ENCODE assay signal across 22 cellular contexts in genomic region chr15:31208804-31209203, GRCh38.
A peak's percentile ranks its signal among the peaks of the same experiment; 100 is the strongest.
DNase-seq lines count a peak whose midpoint lies in the region; ATAC-seq and TF ChIP-seq lines count a peak whose summit lies in the region.
"Had no signal": no experiment of that assay in that cellular context is flagged by ENCODE, and none has a peak within 500 bp of the region (broad histone marks: within the 10 kb centered on the region; RNA-seq: fewer than 3 reads in every experiment).

No MANE protein-coding gene starts in this region.

- TF ChIP-seq POLR2A in spleen (IDR thresholded peaks at IDR 0.05), result no peak

- no peaks in the 10 kb centered on the region for H3K36me3 ChIP-seq in mucosa of descending colon (ENCODE audit: low read depth)
- H3K36me3 ChIP-seq in spleen, result no peaks in the 10 kb centered on the region
- H3K36me3 ChIP-seq: BE2C; BLaER1 treated with 17β-estradiol and CSF1 and Interleukin-3, amounts not matched to agents 10 nM and 100 nM; HAP-1 had no signal

- no peaks in the 10 kb centered on the region for H3K27me3 ChIP-seq in spleen (replicated peaks in 1 of 7)
- H3K27me3 ChIP-seq: BE2C; BLaER1 treated with 17β-estradiol and CSF1 and Interleukin-3, amounts not matched to agents 10 nM and 100 nM had no signal

- peaks cover 16 to 29% (median 21%) of the 10 kb centered on the region in 3 donors for H3K4me1 Mint-ChIP-seq in T-cell

- ATAC-seq in T-cell (replicated peaks in 1 of 4) (no peak), mucosa of descending colon (peak; percentile 60)
- ATAC-seq: A549 had no signal

- intact Hi-C loops in mucosa of descending colon (cut with DNase I, micrococcal nuclease), result loop anchor here in 1 of 2 donors (10.0 kb wide), 1 partner anchor 276 kb away; no protein-coding TSS in a partner anchor
- intact Hi-C loops in spleen (cut with DNase I; ENCODE audit: low total_unique reads), result no loop called here

- no peaks in the 10 kb centered on the region for H3K27me3 Mint-ChIP-seq in T-cell
- H3K27me3 Mint-ChIP-seq: CD4-positive, alpha-beta T cell; CD8-positive, alpha-beta memory T cell had no signal

- peak overlapping the region; percentile 43 to 58 for H3K27ac Mint-ChIP-seq in T-cell
- H3K27ac Mint-ChIP-seq: CD14-positive monocyte; CD4-positive, alpha-beta T cell; HFFc6 had no signal

- TF ChIP-seq CTCF in mucosa of descending colon (IDR thresholded peaks at IDR 0.05) (no peak), spleen (IDR thresholded peaks at IDR 0.05 in 8 of 11, conservative IDR thresholded peaks at IDR 0.05 in 3 of 11) (no peak)

- WGBS in spleen, 5 donors, result 75 to 90% (median 81%) methylated on average over 4 of the region's 4 CpGs

- H3K4me1 ChIP-seq in mucosa of descending colon (ENCODE audit: low read depth), result no peaks in the 10 kb centered on the region
- peaks cover 0 to 23% (median 7%) of the 10 kb centered on the region in 6 donors for H3K4me1 ChIP-seq in spleen
- H3K4me1 ChIP-seq: A549 had no signal

- H3K9me3 Mint-ChIP-seq in T-cell, result no peaks in the 10 kb centered on the region
- H3K9me3 Mint-ChIP-seq: CD4-positive, alpha-beta T cell; CD8-positive, alpha-beta memory T cell had no signal

- H3K4me3 ChIP-seq in mucosa of descending colon (no peak overlapping the region), spleen (no peak overlapping the region)
- H3K4me3 ChIP-seq: A549; BLaER1 treated with 17β-estradiol and CSF1 and Interleukin-3, amounts not matched to agents 10 nM and 100 nM; HAP-1 had no signal

- no peak overlapping the region for H3K4me3 Mint-ChIP-seq in T-cell
- H3K4me3 Mint-ChIP-seq: CD4-positive, alpha-beta T cell; CD8-positive, alpha-beta memory T cell; HFFc6 had no signal

- H3K36me3 Mint-ChIP-seq in T-cell, result no peaks in the 10 kb centered on the region

- POLR2A ChIA-PET in T-cell (lab: Charles Lee), result no interaction called here

- CTCF ChIA-PET in T-cell (lab: Charles Lee), result no interaction called here

- no peaks in the 10 kb centered on the region for H3K9me3 ChIP-seq in mucosa of descending colon
- peaks cover 0 to 8% (median 0%) of the 10 kb centered on the region in 8 donors for H3K9me3 ChIP-seq in spleen
- H3K9me3 ChIP-seq: BE2C, HAP-1 had no signal

- peak; percentile 13 for DNase-seq in activated effector memory CD4-positive, alpha-beta T cell treated with anti-CD3 and anti-CD28 coated beads, Interleukin-2, amount 50 U/mL, for 16 hours
- DNase-seq in activated effector memory CD4-positive, alpha-beta T cell treated with Interleukin-2 at 50 U/mL for 16 hours, result no peak
- DNase-seq in T-cell, result no peak
- no peak for DNase-seq in mucosa of descending colon
- no peak for DNase-seq in DMS114 treated with DMSO at 0.1 percent for 48 hours (lab: John Stamatoyannopoulos, UW; ENCODE audit: unreplicated experiment)
- no peak for DNase-seq in spleen
- DNase-seq: 8988T; ACHN; AML-193; BE2C; CD4-positive, alpha-beta T cell; CD8-positive, alpha-beta memory T cell; DMS 273 treated with DMSO at 0.1 percent for 48 hours; DMS53; DMS79 treated with DMSO at 0.1 percent for 48 hours; GF-D8; GOT3; HFFc6 had no signal

- H3K27ac ChIP-seq in spleen, result no peak overlapping the region
- H3K27ac ChIP-seq: A549; BLaER1 treated with 17β-estradiol and CSF1 and Interleukin-3, amounts not matched to agents 10 nM and 100 nM had no signal
